In genomic region chr3:105334138-105334882, GRCh38 we compare ENCODE assay signal across 13 cellular contexts. TPM values are rescaled to one million over a fixed set of nuclear protein-coding genes. Genes with fewer than 3 reads are reported as not detected.
A peak's percentile ranks its signal among the peaks of the same experiment; 100 is the strongest.
DNase-seq lines count a peak whose midpoint lies in the region; ATAC-seq, FAIRE-seq and TF ChIP-seq lines count a peak whose summit lies in the region.
"Had no signal": no experiment of that assay in that cellular context is flagged by ENCODE, and none has a peak within 500 bp of the region (broad histone marks: within the 10 kb centered on the region; RNA-seq: fewer than 3 reads in every experiment).

No MANE protein-coding gene starts in this region.

- H3K27me3 ChIP-seq in right atrium auricular region: no peaks in the 10 kb centered on the region

- H3K9me3 ChIP-seq in right atrium auricular region: no peaks in the 10 kb centered on the region

- H3K4me3 Mint-ChIP-seq in type B pancreatic cell: no peak overlapping the region

- FAIRE-seq in GM12892 (lab: Jason Lieb, UNC): peak; percentile 65
- FAIRE-seq in GM12891 (lab: Jason Lieb, UNC): no peak
- FAIRE-seq: islet of Langerhans had no signal

- TF ChIP-seq POLR2A in GM12892 (IDR thresholded peaks at IDR 0.05; ENCODE audit: low read depth, low read length) (no peak), GM12891 (IDR thresholded peaks at IDR 0.05; ENCODE audit: low read depth, low read length) (no peak)

- H3K27ac Mint-ChIP-seq in type B pancreatic cell: no peak overlapping the region

- DNase-seq in GM12892 (ENCODE audit: insufficient read length): no peak
- DNase-seq in astrocyte of the spinal cord (ENCODE audit: low read depth, low spot score): peak; percentile 55
- no peak for DNase-seq in C1 segment of cervical spinal cord (lab: John Stamatoyannopoulos, UW)
- no peak for DNase-seq in GM12891 (ENCODE audit: insufficient read length, low spot score)
- no peak for DNase-seq in right atrium auricular region (ENCODE audit: low spot score)
- no peak for DNase-seq in type B pancreatic cell (ENCODE audit: extremely low spot score, unreplicated experiment)
- DNase-seq: activated CD8-positive, alpha-beta memory T cell treated with anti-CD3 and anti-CD28 coated beads for 24 hours; NCI-H1417 treated with DMSO at 0.1 percent for 48 hours; SHP77 treated with DMSO at 0.1 percent for 48 hours had no signal

- no peak for TF ChIP-seq CTCF in astrocyte of the spinal cord (IDR thresholded peaks at IDR 0.05; ENCODE audit: low read depth, low read length)
- no peak for TF ChIP-seq CTCF in right atrium auricular region (IDR thresholded peaks at IDR 0.05)
- TF ChIP-seq CTCF in type B pancreatic cell (conservative IDR thresholded peaks at IDR 0.05): no peak

- no peaks in the 10 kb centered on the region for H3K4me1 ChIP-seq in right atrium auricular region

- H3K4me3 ChIP-seq in astrocyte of the spinal cord (ENCODE audit: low read depth, low read length) (no peak overlapping the region), right atrium auricular region (no peak overlapping the region)
- H3K4me3 ChIP-seq: coronary artery had no signal

- H3K36me3 ChIP-seq in right atrium auricular region: no peaks in the 10 kb centered on the region

- ATAC-seq in GM21619 (IDR thresholded peaks at IDR 0.05; ENCODE audit: unreplicated experiment) (peak; percentile 75), HG03354 (IDR thresholded peaks at IDR 0.05; ENCODE audit: poor library complexity, severe bottlenecking, unreplicated experiment) (peak; percentile 76)

- no peaks in the 10 kb centered on the region for H3K27me3 Mint-ChIP-seq in type B pancreatic cell

- H3K4me1 Mint-ChIP-seq in type B pancreatic cell (ENCODE audit: unreplicated experiment): no peaks in the 10 kb centered on the region

- no peak overlapping the region for H3K27ac ChIP-seq in right atrium auricular region
- H3K27ac ChIP-seq: coronary artery had no signal

- H3K9me3 Mint-ChIP-seq in type B pancreatic cell: peaks cover 11% of the 10 kb centered on the region

- in situ Hi-C loops in astrocyte of the spinal cord (cut with HindIII; ENCODE audit: low sequenced_read_pairs): no loop called here

- no peaks in the 10 kb centered on the region for H3K36me3 Mint-ChIP-seq in type B pancreatic cell

TF ChIP-seq in GM12891, 5 proteins besides CTCF, POLR2A, EP300 and RAD21:
- TF ChIP-seq PAX5 (IDR thresholded peaks at IDR 0.05; ENCODE audit: insufficient read depth, low read length, severe bottlenecking) (no peak), TAF1 (IDR thresholded peaks at IDR 0.05; ENCODE audit: low read depth, low read length) (no peak), SPI1 (IDR thresholded peaks at IDR 0.05; ENCODE audit: low read depth, low read length) (no peak), POU2F2 (IDR thresholded peaks at IDR 0.05; ENCODE audit: low read depth, low read length) (no peak), POLR2AphosphoS5 (IDR thresholded peaks at IDR 0.05; ENCODE audit: low read depth, low read length) (no peak)

RNA-seq across cellular contexts. Expression of gene ALCAM, which starts 32.4 kb away (rescaled TPM):
- polyA plus RNA-seq in GM12892 (2012; ENCODE audit: missing spikeins): 29.3 TPM
- polyA plus RNA-seq in GM12891 (2012; ENCODE audit: low read depth, missing spikeins): 13.2 TPM
- 10 to 100 TPM in 1 of 2 donors, 1 to 10 TPM in 1; 3.3 to 16.5 TPM for total RNA-seq in right atrium auricular region
- 84.6 and 101 TPM in 2 replicates for total RNA-seq in type B pancreatic cell (ENCODE audit: low replicate concordance)
